In the genomic region with DNA sequence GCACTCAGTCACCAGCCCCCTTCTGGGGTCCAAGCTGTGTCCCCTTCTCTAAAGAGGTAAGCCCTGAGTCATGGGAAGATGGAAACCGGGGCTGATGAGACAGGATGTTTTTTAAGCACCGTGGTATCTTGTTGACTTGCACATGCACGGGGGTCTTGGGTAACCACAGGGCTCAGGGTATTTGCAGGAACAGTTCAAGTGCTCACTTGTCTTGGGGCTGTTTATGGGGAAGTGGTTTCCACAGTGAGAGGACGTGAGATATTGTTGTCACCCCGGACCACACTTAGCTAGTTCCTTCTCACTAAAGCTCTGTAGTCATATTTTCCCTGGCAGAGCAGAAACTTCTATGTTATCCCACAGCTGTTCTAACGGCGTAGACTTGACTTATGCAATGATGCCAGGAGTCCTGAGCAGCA, we compare ENCODE assay signal across 1 cellular context.
TF ChIP-seq lines count a peak whose summit lies in the region.

No MANE protein-coding gene starts in this region.

TF ChIP-seq in GM23338, 12 proteins besides CTCF, POLR2A, EP300 and RAD21 (continued from another document):
- TF ChIP-seq, protein P1, sequence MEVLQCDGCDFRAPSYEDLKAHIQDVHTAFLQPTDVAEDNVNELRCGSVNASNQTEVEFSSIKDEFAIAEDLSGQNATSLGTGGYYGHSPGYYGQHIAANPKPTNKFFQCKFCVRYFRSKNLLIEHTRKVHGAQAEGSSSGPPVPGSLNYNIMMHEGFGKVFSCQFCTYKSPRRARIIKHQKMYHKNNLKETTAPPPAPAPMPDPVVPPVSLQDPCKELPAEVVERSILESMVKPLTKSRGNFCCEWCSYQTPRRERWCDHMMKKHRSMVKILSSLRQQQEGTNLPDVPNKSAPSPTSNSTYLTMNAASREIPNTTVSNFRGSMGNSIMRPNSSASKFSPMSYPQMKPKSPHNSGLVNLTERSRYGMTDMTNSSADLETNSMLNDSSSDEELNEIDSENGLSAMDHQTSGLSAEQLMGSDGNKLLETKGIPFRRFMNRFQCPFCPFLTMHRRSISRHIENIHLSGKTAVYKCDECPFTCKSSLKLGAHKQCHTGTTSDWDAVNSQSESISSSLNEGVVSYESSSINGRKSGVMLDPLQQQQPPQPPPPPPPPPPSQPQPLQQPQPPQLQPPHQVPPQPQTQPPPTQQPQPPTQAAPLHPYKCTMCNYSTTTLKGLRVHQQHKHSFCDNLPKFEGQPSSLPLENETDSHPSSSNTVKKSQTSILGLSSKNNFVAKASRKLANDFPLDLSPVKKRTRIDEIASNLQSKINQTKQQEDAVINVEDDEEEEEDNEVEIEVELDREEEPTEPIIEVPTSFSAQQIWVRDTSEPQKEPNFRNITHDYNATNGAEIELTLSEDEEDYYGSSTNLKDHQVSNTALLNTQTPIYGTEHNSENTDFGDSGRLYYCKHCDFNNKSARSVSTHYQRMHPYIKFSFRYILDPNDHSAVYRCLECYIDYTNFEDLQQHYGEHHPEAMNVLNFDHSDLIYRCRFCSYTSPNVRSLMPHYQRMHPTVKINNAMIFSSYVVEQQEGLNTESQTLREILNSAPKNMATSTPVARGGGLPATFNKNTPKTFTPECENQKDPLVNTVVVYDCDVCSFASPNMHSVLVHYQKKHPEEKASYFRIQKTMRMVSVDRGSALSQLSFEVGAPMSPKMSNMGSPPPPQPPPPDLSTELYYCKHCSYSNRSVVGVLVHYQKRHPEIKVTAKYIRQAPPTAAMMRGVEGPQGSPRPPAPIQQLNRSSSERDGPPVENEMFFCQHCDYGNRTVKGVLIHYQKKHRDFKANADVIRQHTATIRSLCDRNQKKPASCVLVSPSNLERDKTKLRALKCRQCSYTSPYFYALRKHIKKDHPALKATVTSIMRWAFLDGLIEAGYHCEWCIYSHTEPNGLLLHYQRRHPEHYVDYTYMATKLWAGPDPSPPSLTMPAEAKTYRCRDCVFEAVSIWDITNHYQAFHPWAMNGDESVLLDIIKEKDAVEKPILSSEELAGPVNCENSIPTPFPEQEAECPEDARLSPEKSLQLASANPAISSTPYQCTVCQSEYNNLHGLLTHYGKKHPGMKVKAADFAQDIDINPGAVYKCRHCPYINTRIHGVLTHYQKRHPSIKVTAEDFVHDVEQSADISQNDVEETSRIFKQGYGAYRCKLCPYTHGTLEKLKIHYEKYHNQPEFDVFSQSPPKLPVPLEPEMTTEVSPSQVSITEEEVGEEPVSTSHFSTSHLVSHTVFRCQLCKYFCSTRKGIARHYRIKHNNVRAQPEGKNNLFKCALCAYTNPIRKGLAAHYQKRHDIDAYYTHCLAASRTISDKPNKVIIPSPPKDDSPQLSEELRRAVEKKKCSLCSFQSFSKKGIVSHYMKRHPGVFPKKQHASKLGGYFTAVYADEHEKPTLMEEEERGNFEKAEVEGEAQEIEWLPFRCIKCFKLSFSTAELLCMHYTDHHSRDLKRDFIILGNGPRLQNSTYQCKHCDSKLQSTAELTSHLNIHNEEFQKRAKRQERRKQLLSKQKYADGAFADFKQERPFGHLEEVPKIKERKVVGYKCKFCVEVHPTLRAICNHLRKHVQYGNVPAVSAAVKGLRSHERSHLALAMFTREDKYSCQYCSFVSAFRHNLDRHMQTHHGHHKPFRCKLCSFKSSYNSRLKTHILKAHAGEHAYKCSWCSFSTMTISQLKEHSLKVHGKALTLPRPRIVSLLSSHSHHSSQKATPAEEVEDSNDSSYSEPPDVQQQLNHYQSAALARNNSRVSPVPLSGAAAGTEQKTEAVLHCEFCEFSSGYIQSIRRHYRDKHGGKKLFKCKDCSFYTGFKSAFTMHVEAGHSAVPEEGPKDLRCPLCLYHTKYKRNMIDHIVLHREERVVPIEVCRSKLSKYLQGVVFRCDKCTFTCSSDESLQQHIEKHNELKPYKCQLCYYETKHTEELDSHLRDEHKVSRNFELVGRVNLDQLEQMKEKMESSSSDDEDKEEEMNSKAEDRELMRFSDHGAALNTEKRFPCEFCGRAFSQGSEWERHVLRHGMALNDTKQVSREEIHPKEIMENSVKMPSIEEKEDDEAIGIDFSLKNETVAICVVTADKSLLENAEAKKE (CRISPR knock-in tag; IDR thresholded peaks at IDR 0.05), result no peak
- TF ChIP-seq EZH2phosphoT487 (IDR thresholded peaks at IDR 0.05; ENCODE audit: unreplicated experiment) (no peak), NANOG (IDR thresholded peaks at IDR 0.05; ENCODE audit: borderline replicate concordance) (no peak)
TF ChIP-seq in GM23338: peak in this region for 0.
